Comparison of ENCODE assay signal across 1 cellular context in the genomic region with DNA sequence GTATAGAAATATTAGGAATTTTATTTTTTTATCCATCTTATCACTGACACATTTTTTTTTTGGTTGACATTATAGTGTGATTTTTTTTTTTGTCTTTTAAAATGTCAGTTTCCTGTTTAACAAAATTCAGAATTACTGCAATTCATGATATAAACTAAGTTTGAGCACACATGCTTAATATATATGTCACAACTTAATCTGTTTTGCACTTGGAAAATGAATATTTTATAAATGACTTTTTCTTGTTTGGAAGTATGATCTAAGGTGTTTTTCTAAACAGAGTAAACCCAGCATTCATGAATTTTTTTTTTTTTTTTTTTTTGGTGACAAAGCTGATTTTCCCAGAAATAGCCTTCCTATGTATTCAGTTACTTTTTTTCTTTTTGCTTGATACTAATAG.
TF ChIP-seq lines count a peak whose summit lies in the region.

No MANE protein-coding gene starts in this region.

TF ChIP-seq in H1, 55 proteins besides CTCF, POLR2A, EP300 and RAD21 (continued from another document):
- TF ChIP-seq, protein P1, sequence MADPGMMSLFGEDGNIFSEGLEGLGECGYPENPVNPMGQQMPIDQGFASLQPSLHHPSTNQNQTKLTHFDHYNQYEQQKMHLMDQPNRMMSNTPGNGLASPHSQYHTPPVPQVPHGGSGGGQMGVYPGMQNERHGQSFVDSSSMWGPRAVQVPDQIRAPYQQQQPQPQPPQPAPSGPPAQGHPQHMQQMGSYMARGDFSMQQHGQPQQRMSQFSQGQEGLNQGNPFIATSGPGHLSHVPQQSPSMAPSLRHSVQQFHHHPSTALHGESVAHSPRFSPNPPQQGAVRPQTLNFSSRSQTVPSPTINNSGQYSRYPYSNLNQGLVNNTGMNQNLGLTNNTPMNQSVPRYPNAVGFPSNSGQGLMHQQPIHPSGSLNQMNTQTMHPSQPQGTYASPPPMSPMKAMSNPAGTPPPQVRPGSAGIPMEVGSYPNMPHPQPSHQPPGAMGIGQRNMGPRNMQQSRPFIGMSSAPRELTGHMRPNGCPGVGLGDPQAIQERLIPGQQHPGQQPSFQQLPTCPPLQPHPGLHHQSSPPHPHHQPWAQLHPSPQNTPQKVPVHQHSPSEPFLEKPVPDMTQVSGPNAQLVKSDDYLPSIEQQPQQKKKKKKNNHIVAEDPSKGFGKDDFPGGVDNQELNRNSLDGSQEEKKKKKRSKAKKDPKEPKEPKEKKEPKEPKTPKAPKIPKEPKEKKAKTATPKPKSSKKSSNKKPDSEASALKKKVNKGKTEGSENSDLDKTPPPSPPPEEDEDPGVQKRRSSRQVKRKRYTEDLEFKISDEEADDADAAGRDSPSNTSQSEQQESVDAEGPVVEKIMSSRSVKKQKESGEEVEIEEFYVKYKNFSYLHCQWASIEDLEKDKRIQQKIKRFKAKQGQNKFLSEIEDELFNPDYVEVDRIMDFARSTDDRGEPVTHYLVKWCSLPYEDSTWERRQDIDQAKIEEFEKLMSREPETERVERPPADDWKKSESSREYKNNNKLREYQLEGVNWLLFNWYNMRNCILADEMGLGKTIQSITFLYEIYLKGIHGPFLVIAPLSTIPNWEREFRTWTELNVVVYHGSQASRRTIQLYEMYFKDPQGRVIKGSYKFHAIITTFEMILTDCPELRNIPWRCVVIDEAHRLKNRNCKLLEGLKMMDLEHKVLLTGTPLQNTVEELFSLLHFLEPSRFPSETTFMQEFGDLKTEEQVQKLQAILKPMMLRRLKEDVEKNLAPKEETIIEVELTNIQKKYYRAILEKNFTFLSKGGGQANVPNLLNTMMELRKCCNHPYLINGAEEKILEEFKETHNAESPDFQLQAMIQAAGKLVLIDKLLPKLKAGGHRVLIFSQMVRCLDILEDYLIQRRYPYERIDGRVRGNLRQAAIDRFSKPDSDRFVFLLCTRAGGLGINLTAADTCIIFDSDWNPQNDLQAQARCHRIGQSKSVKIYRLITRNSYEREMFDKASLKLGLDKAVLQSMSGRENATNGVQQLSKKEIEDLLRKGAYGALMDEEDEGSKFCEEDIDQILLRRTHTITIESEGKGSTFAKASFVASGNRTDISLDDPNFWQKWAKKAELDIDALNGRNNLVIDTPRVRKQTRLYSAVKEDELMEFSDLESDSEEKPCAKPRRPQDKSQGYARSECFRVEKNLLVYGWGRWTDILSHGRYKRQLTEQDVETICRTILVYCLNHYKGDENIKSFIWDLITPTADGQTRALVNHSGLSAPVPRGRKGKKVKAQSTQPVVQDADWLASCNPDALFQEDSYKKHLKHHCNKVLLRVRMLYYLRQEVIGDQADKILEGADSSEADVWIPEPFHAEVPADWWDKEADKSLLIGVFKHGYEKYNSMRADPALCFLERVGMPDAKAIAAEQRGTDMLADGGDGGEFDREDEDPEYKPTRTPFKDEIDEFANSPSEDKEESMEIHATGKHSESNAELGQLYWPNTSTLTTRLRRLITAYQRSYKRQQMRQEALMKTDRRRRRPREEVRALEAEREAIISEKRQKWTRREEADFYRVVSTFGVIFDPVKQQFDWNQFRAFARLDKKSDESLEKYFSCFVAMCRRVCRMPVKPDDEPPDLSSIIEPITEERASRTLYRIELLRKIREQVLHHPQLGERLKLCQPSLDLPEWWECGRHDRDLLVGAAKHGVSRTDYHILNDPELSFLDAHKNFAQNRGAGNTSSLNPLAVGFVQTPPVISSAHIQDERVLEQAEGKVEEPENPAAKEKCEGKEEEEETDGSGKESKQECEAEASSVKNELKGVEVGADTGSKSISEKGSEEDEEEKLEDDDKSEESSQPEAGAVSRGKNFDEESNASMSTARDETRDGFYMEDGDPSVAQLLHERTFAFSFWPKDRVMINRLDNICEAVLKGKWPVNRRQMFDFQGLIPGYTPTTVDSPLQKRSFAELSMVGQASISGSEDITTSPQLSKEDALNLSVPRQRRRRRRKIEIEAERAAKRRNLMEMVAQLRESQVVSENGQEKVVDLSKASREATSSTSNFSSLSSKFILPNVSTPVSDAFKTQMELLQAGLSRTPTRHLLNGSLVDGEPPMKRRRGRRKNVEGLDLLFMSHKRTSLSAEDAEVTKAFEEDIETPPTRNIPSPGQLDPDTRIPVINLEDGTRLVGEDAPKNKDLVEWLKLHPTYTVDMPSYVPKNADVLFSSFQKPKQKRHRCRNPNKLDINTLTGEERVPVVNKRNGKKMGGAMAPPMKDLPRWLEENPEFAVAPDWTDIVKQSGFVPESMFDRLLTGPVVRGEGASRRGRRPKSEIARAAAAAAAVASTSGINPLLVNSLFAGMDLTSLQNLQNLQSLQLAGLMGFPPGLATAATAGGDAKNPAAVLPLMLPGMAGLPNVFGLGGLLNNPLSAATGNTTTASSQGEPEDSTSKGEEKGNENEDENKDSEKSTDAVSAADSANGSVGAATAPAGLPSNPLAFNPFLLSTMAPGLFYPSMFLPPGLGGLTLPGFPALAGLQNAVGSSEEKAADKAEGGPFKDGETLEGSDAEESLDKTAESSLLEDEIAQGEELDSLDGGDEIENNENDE (IDR thresholded peaks at IDR 0.05; ENCODE audit: insufficient replicate concordance, low read length), result no peak
- no peak for TF ChIP-seq KDM5A (IDR thresholded peaks at IDR 0.05; ENCODE audit: low read length)
